Comparison of ENCODE assay signal across 19 cellular contexts in genomic region chrX:100695991-100696390, GRCh38. TPM values are rescaled to one million over a fixed set of nuclear protein-coding genes. Genes with fewer than 3 reads are reported as not detected.
DNase-seq lines count a peak whose midpoint lies in the region; ATAC-seq, FAIRE-seq and TF ChIP-seq lines count a peak whose summit lies in the region.
"Had no signal": no experiment of that assay in that cellular context is flagged by ENCODE, and none has a peak within 500 bp of the region (broad histone marks: within the 10 kb centered on the region; RNA-seq: fewer than 3 reads in every experiment).

No MANE protein-coding gene starts in this region.

- H3K4me1 ChIP-seq in PC-9 (replicated peaks; ENCODE audit: insufficient read depth) (peaks cover 22% of the 10 kb centered on the region), foreskin keratinocyte (no peaks in the 10 kb centered on the region), esophagus squamous epithelium (no peaks in the 10 kb centered on the region)

- no peaks in the 10 kb centered on the region for H3K36me3 Mint-ChIP-seq in type B pancreatic cell

- H3K9me3 Mint-ChIP-seq in type B pancreatic cell = peaks cover 5% of the 10 kb centered on the region
- H3K9me3 Mint-ChIP-seq: GM23338 had no signal

- H3F3A ChIP-seq in PC-9 (ENCODE audit: insufficient read depth, low read depth) = peaks cover 9% of the 10 kb centered on the region; the same call in 1 of the 2 replicates

- no peak overlapping the region for H3K4me3 ChIP-seq in PC-9
- no peak overlapping the region for H3K4me3 ChIP-seq in esophagus squamous epithelium
- H3K4me3 ChIP-seq: GM23338 had no signal

- POLR2A ChIA-PET in PC-9 (lab: Charles Lee; ENCODE audit: unreplicated experiment) = no interaction called here

- H3K27me3 ChIP-seq in PC-9 (ENCODE audit: insufficient read depth, low read depth) = no peaks in the 10 kb centered on the region
- no peaks in the 10 kb centered on the region for H3K27me3 ChIP-seq in foreskin keratinocyte
- no peaks in the 10 kb centered on the region for H3K27me3 ChIP-seq in esophagus squamous epithelium

- H3K9me2 ChIP-seq in PC-9 (ENCODE audit: insufficient read depth) = no peaks in the 10 kb centered on the region

- no peaks in the 10 kb centered on the region for H4K20me1 ChIP-seq in PC-9 (ENCODE audit: insufficient read depth)

- H3K27ac Mint-ChIP-seq in type B pancreatic cell = peak overlapping the region; percentile 8
- H3K27ac Mint-ChIP-seq: GM23338 had no signal

- TF ChIP-seq POLR2A in GM12892 (IDR thresholded peaks at IDR 0.05; ENCODE audit: low read depth, low read length) (no peak), esophagus squamous epithelium (IDR thresholded peaks at IDR 0.05) (no peak)

- intact Hi-C loops in PC-9 (cut with micrococcal nuclease; ENCODE audit: unreplicated experiment) = loop anchor here (5.0 kb wide), 1 partner anchor 51 kb away; no protein-coding TSS in a partner anchor
- intact Hi-C loops in esophagus squamous epithelium (cut with DNase I) = no loop called here

- WGBS in esophagus squamous epithelium, 2 donors = 53 to 58% methylated on average over 4 of the region's 4 CpGs

- CTCF ChIA-PET in PC-9 (lab: Charles Lee) = interaction anchor here (1.0 kb wide), 1 partner anchor 9 kb away, joined by 3 read pairs; no protein-coding TSS in a partner anchor

- H3K79me2 ChIP-seq in PC-9 (ENCODE audit: low read depth) = no peaks in the 10 kb centered on the region

- no peak overlapping the region for H2AFZ ChIP-seq in PC-9
- H2AFZ ChIP-seq: GM23338 had no signal

- no peaks in the 10 kb centered on the region for H3K27me3 Mint-ChIP-seq in type B pancreatic cell

- H3K4me1 Mint-ChIP-seq in type B pancreatic cell (ENCODE audit: unreplicated experiment) = no peaks in the 10 kb centered on the region
- H3K4me1 Mint-ChIP-seq: GM23338 had no signal

- no peak for TF ChIP-seq CTCF in PC-9 (conservative IDR thresholded peaks at IDR 0.05)
- TF ChIP-seq CTCF in foreskin keratinocyte (conservative IDR thresholded peaks at IDR 0.05) = peak; percentile 21
- TF ChIP-seq CTCF in type B pancreatic cell (conservative IDR thresholded peaks at IDR 0.05) = no peak
- no peak for TF ChIP-seq CTCF in esophagus squamous epithelium (IDR thresholded peaks at IDR 0.05)

- FAIRE-seq in GM12892 (lab: Jason Lieb, UNC) = peak; percentile 30

- no peaks in the 10 kb centered on the region for H3K9me3 ChIP-seq in PC-9 (ENCODE audit: insufficient read depth, low read depth)
- H3K9me3 ChIP-seq in esophagus squamous epithelium = no peaks in the 10 kb centered on the region

- H3K36me3 ChIP-seq in PC-9 (ENCODE audit: low read depth) (no peaks in the 10 kb centered on the region), esophagus squamous epithelium (peaks cover 0 to 6% (median 0%) of the 10 kb centered on the region in 3 donors)

- no peak for DNase-seq in GM12892 (ENCODE audit: insufficient read length)
- DNase-seq in PC-9 = peak in 1 of 2 experiments; percentile 58
- peak; percentile 57 to 83 for DNase-seq in foreskin keratinocyte
- DNase-seq in type B pancreatic cell (ENCODE audit: extremely low spot score, unreplicated experiment) = no peak
- DNase-seq in NOMO-1 treated with dmso at 0.1 percent for 144 hours (lab: John Stamatoyannopoulos, UW; ENCODE audit: unreplicated experiment) = no peak
- DNase-seq in esophagus squamous epithelium (lab: John Stamatoyannopoulos, UW) = no peak
- DNase-seq in glomerular visceral epithelial cell (ENCODE audit: extremely low spot score) = no peak
- DNase-seq: AML-193, DND-41, GDM1, NCI-H1105, NCI-H2081, NCI-H446 treated with DMSO at 0.1 percent for 48 hours, SIG-M5 had no signal

- H3K4me2 ChIP-seq in PC-9 = no peak overlapping the region
- H3K4me2 ChIP-seq: GM23338 had no signal

- H3K27ac ChIP-seq in PC-9 = 0 out of 2 replicates have a peak overlapping the region, but pooled peaks have one; percentile 26
- H3K27ac ChIP-seq in foreskin keratinocyte = peak overlapping the region; percentile 53
- H3K27ac ChIP-seq in esophagus squamous epithelium = no peak overlapping the region
- H3K27ac ChIP-seq: C4-2B, RWPE1 had no signal

- no peak overlapping the region for H3K4me3 Mint-ChIP-seq in type B pancreatic cell
- H3K4me3 Mint-ChIP-seq: GM23338 had no signal

- peak; percentile 82 for ATAC-seq in foreskin keratinocyte
- ATAC-seq: GM23338, HCT116, SK-N-SH treated with all-trans-retinoic acid at 6 μM for 48 hours had no signal

- no TSS peak for BruUV-seq in PC-9 (replicated peaks; lab: Mats Ljungman, UMichigan)

RNA-seq across cellular contexts. Expression of gene SYTL4, which starts 35.9 kb away (rescaled TPM):
- 0.87 TPM for polyA plus RNA-seq in GM12892 (2012; ENCODE audit: missing spikeins)
- total RNA-seq in PC-9 (2021) = 23.4 and 23.6 TPM in 2 replicates
- total RNA-seq in foreskin keratinocyte = 2.4 and 3.7 TPM in 2 replicates
- polyA plus RNA-seq in foreskin keratinocyte = 0.88 and 1.1 TPM in 2 replicates
- 4.0 and 7.8 TPM in 2 replicates for total RNA-seq in type B pancreatic cell (ENCODE audit: low replicate concordance)
- total RNA-seq in esophagus squamous epithelium = 10 to 100 TPM in 1 of 4 donors, 1 to 10 TPM in 3; 5.4 to 14.9 (median 6.9) TPM
- polyA plus RNA-seq: GM23338 had no signal

RNA-seq across cellular contexts. Expression of gene SRPX2, which starts 52.0 kb away (rescaled TPM):
- not detected for polyA plus RNA-seq in GM12892 (2012; ENCODE audit: missing spikeins)
- total RNA-seq in PC-9 (2021) (65.9 and 77.8 TPM in 2 replicates), foreskin keratinocyte (0.31 and 0.49 TPM in 2 replicates), type B pancreatic cell (ENCODE audit: low replicate concordance) (7.7 and 13.6 TPM in 2 replicates), esophagus squamous epithelium (10 to 100 TPM; 22.6 to 38.4 (median 25.6) TPM)
- polyA plus RNA-seq in foreskin keratinocyte = 0.36 and 0.76 TPM in 2 replicates
- total RNA-seq: GM23338 had no signal
- polyA plus RNA-seq: GM23338 had no signal

RNA-seq across cellular contexts. Expression of gene TSPAN6, which starts 59.4 kb away (rescaled TPM):
- polyA plus RNA-seq in GM12892 (2012; ENCODE audit: missing spikeins) = 0.28 TPM
- total RNA-seq in PC-9 (2021) (49.6 and 52.2 TPM in 2 replicates), foreskin keratinocyte (18.3 and 18.4 TPM in 2 replicates), type B pancreatic cell (ENCODE audit: low replicate concordance) (99.3 and 140 TPM in 2 replicates), esophagus squamous epithelium (10 to 100 TPM; 27.1 to 72.1 (median 37.7) TPM)
- polyA plus RNA-seq in foreskin keratinocyte = 14.5 and 16.2 TPM in 2 replicates

Comparison
In these comparisons a context has a peak if more than half of its experiments do, and no peak if none do; other contexts are left out.
1. DNase-seq: peak in foreskin keratinocyte (2 of 2); none in GM12892 (single experiment), type B pancreatic cell (single experiment), NOMO-1 treated with dmso at 0.1 percent for 144 hours (single experiment), esophagus squamous epithelium (single experiment) and glomerular visceral epithelial cell (single experiment).
2. H3K27ac ChIP-seq: peak in PC-9 (single experiment) and foreskin keratinocyte (single experiment); none in esophagus squamous epithelium (0 of 4).